ENCODE assay signal across 8 cellular contexts in the genomic region with DNA sequence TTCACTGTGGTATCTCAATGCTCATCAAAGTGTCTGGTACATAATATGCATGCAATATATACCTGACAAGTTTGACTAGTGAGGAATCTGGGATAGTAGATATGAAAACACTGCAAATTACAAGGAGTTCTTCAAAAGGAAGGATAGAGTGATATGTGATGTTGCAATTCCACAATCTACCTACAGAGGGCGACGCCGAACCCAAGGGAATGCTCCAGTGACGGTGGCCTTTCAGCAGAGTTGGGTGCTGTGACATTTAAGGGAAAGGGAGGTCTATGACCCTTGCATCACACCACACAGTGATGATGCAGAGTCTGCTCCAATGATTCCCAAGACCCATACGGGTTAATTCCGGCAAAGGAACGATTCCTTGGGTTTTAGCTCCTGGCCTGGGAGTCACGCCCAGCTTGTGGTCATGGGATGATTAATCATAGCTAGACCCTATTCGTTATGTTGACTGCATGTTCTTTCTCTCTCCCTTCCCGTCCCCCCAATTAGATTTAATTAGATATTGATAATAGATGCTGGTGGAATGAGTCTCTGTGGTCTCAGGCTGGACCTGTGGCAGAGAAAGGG.
DNase-seq lines count a peak whose midpoint lies in the region; ATAC-seq and TF ChIP-seq lines count a peak whose summit lies in the region.

No MANE protein-coding gene starts in this region.

- no peaks in the 10 kb centered on the region for H3K4me1 ChIP-seq in mesendoderm (ENCODE audit: control insufficient read depth, low read depth, low read length)

- no CpG with 5 or more reads among the region's 10 CpGs for WGBS in mesendoderm (ENCODE audit: extremely low coverage, insufficient coverage, low lambda C conversion rate)

- H4K8ac ChIP-seq in mesendoderm (ENCODE audit: low read depth, low read length), result no peak overlapping the region

- H4K5ac ChIP-seq in mesendoderm (ENCODE audit: low read length), result no peak overlapping the region

- TF ChIP-seq CTCF in omental fat pad (IDR thresholded peaks at IDR 0.05), result no peak

- no peak overlapping the region for H3K18ac ChIP-seq in mesendoderm (ENCODE audit: low read length)

- no peaks in the 10 kb centered on the region for H3K79me2 ChIP-seq in mesendoderm (ENCODE audit: control insufficient read depth, insufficient read depth, low read length)

- no peak overlapping the region for H2BK120ac ChIP-seq in mesendoderm (ENCODE audit: low read depth, low read length)

- peak; percentile 74 for DNase-seq in DMS 273 (lab: John Stamatoyannopoulos, UW; ENCODE audit: unreplicated experiment)
- DNase-seq in DMS 273 treated with DMSO at 0.1 percent for 48 hours (lab: John Stamatoyannopoulos, UW), result no peak
- DNase-seq in HS-27A (ENCODE audit: low read depth), result peak; percentile 4
- peak; percentile 24 to 35 for DNase-seq in activated CD4-positive, alpha-beta T cell treated with anti-CD3 and anti-CD28 coated beads, Interleukin-2, amount 50 U/mL, for 48 hours
- peak; percentile 61 for DNase-seq in mesendoderm
- no peak for DNase-seq in AG08396 (ENCODE audit: low spot score)
- no peak for DNase-seq in omental fat pad (ENCODE audit: low spot score)
- no peak for DNase-seq in mesenteric fat pad (ENCODE audit: low spot score)

- no peak for ATAC-seq in omental fat pad (ENCODE audit: low FRiP score)

- H3K56ac ChIP-seq in mesendoderm (ENCODE audit: low read length), result no peak overlapping the region

- no peaks in the 10 kb centered on the region for H3K79me1 ChIP-seq in mesendoderm (ENCODE audit: low read length)

- no peak overlapping the region for H3K23ac ChIP-seq in mesendoderm (ENCODE audit: low read length)

- H2BK5ac ChIP-seq in mesendoderm (ENCODE audit: low read length), result no peak overlapping the region

- H3K4me3 ChIP-seq in mesendoderm (ENCODE audit: low read length), result no peak overlapping the region

- H3K27ac ChIP-seq in mesendoderm (ENCODE audit: low read depth, low read length), result no peak overlapping the region

- H2AK5ac ChIP-seq in mesendoderm (ENCODE audit: low read length), result no peak overlapping the region

- no peak overlapping the region for H3K4ac ChIP-seq in mesendoderm (ENCODE audit: low read depth, low read length)

- H3K9ac ChIP-seq in mesendoderm (ENCODE audit: low read length), result no peak overlapping the region

- no peak overlapping the region for H2BK15ac ChIP-seq in mesendoderm (replicated peaks; ENCODE audit: low read depth)

- no peaks in the 10 kb centered on the region for H3K36me3 ChIP-seq in mesendoderm (ENCODE audit: control insufficient read depth, insufficient read depth, low read length)

- H3K4me2 ChIP-seq in mesendoderm (ENCODE audit: low read length), result no peak overlapping the region

- no peaks in the 10 kb centered on the region for H3K27me3 ChIP-seq in mesendoderm (ENCODE audit: insufficient read depth, low read length, poor library complexity)

Comparison
In these comparisons a context has a peak if more than half of its experiments do, and no peak if none do; other contexts are left out.
1. DNase-seq: peak in DMS 273 (single experiment), HS-27A (single experiment), activated CD4-positive, alpha-beta T cell treated with anti-CD3 and anti-CD28 coated beads, Interleukin-2, amount 50 U/mL, for 48 hours (2 of 2) and mesendoderm (single experiment); none in DMS 273 treated with DMSO at 0.1 percent for 48 hours (single experiment), AG08396 (single experiment), omental fat pad (single experiment) and mesenteric fat pad (single experiment).